In the genomic region with DNA sequence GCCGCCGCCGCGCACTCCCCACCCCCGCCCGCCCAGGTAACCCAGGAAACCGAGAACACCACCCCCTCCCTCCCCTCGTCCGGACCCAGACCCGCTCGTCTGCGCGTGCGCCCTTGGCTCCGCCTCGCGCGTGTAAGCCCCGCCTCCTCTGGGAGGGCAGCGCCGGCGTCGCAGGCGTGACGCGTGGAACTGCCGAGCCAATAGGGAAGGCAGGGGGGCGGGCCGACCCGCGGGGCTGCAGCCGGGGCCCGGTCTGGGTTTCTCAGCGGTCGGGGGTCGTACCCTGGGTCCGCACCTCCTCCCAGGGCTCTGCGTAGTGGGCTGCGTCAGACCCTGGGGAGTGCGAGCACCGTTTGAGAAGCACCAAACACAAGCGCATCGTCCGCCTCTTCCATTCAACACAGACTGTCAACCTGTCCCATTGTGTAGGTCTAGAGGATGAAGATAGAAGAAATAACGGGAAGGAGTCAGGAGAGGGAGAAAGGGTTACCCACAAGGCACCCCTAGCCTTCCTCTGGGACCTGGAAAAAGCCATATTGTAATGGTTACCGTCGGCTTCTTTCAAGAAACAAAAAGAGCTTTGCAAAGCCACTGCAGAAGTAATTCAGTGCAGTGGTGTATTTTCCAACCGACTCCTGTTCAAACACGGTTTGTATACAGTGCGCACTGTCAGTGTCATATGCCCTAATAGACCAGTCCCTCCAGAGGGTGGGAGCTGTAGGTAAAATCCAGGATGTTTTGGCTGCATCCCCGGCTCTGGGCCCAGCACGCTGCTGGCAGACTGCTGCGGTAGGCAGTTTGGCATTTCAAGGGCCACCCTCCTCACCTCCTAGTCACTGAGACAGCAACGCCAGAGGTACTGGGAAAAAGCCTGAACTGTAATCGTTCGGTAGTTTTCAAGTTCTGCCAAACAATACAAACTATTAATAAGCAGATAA, we compare ENCODE assay signal across 8 cellular contexts. TPM values are rescaled to one million over a fixed set of nuclear protein-coding genes. Genes with fewer than 3 reads are reported as not detected.
DNase-seq lines count a peak whose midpoint lies in the region; ATAC-seq and TF ChIP-seq lines count a peak whose summit lies in the region.

No MANE protein-coding gene starts in this region.

- no peaks in the 10 kb centered on the region for H3K27me3 ChIP-seq in adipocyte (replicated peaks; ENCODE audit: control insufficient read depth, insufficient read depth, low read length)
- H3K27me3 ChIP-seq in heart left ventricle, result no peaks in the 10 kb centered on the region

- no peaks in the 10 kb centered on the region for H3K9me3 Mint-ChIP-seq in type B pancreatic cell

- ATAC-seq in HG02763 (IDR thresholded peaks at IDR 0.05; ENCODE audit: unreplicated experiment), result peak; percentile 75
- ATAC-seq in heart left ventricle, result peak; percentile 94 to 99 (median 98)

- H3K27ac Mint-ChIP-seq in type B pancreatic cell, result peak overlapping the region; percentile 88

- peak overlapping the region; percentile 72 for H3K4me3 ChIP-seq in GM12875 (ENCODE audit: low read depth, low read length)
- H3K4me3 ChIP-seq in adipocyte (ENCODE audit: low read length), result peak overlapping the region; percentile 93
- H3K4me3 ChIP-seq in heart left ventricle, result peak overlapping the region; percentile 76 to 99 (median 93)

- WGBS in heart left ventricle, 4 donors, result 1 to 5% (median 2%) methylated on average over 19 to 56 of the region's 56 CpGs

- H3K4me3 Mint-ChIP-seq in type B pancreatic cell, result peak overlapping the region; percentile 98

- H3K9ac ChIP-seq in adipocyte (ENCODE audit: low read length), result peak overlapping the region; percentile 94

- H3K4me1 ChIP-seq in adipocyte (ENCODE audit: control insufficient read depth, insufficient read depth, low read length) (peaks cover 26% of the 10 kb centered on the region), heart left ventricle (peaks cover 0 to 47% (median 22%) of the 10 kb centered on the region in 12 donors)

- H3K4me1 Mint-ChIP-seq in type B pancreatic cell (ENCODE audit: unreplicated experiment), result peaks cover 11% of the 10 kb centered on the region

- no peak for TF ChIP-seq CTCF in GM12875 (IDR thresholded peaks at IDR 0.05; ENCODE audit: borderline replicate concordance, insufficient read depth, low read depth, low read length)
- TF ChIP-seq CTCF in heart left ventricle (IDR thresholded peaks at IDR 0.05), result no peak
- no peak for TF ChIP-seq CTCF in type B pancreatic cell (conservative IDR thresholded peaks at IDR 0.05)

- H3K36me3 ChIP-seq in adipocyte (ENCODE audit: control insufficient read depth, insufficient read depth, low read length, severe bottlenecking) (no peaks in the 10 kb centered on the region), heart left ventricle (no peaks in the 10 kb centered on the region)

- H3K9me3 ChIP-seq in adipocyte (ENCODE audit: control insufficient read depth, low read length) (no peaks in the 10 kb centered on the region), heart left ventricle (no peaks in the 10 kb centered on the region)

- no peaks in the 10 kb centered on the region for H3K36me3 Mint-ChIP-seq in type B pancreatic cell

- intact Hi-C loops in heart left ventricle (cut with DNase I), result loop anchor here in 6 of 10 donors (1.0 to 10.0 kb wide), 6 partner anchors 50 to 362 kb away; partner anchors contain the start of genes B3GALNT2 (in 2 of the 6) and NID1 (in 1 of the 6)

- peak; percentile 20 to 90 for TF ChIP-seq POLR2A in heart left ventricle (IDR thresholded peaks at IDR 0.05)

- DNase-seq in NCI-H1417 treated with DMSO at 0.1 percent for 48 hours (lab: John Stamatoyannopoulos, UW), result peak; percentile 64
- peak; percentile 54 to 74 for DNase-seq in SW 1271 (lab: John Stamatoyannopoulos, UW)
- DNase-seq in adipocyte (ENCODE audit: low read depth), result peak; percentile 98
- DNase-seq in heart left ventricle, result peak; percentile 95 to 99 (median 96)
- DNase-seq in pons (ENCODE audit: low spot score), result peak; percentile 97
- peak; percentile 99 for DNase-seq in type B pancreatic cell (ENCODE audit: extremely low spot score, unreplicated experiment)

- peaks cover 15% of the 10 kb centered on the region for H3K27me3 Mint-ChIP-seq in type B pancreatic cell

- peak overlapping the region; percentile 83 to 98 (median 94) for H3K27ac ChIP-seq in heart left ventricle

RNA-seq across cellular contexts. Expression of gene LYST, which starts 0.5 kb away (rescaled TPM):
- 10 to 100 TPM in 6 of 9 donors, 1 to 10 TPM in 3; 6.9 to 22.5 (median 12.0) TPM for total RNA-seq in heart left ventricle
- polyA plus RNA-seq in heart left ventricle, result 1 to 10 TPM; 3.4 to 4.0 TPM
- 9.1 and 9.7 TPM in 2 replicates for total RNA-seq in type B pancreatic cell (ENCODE audit: low replicate concordance)

Comparison
In these comparisons a context has a peak if more than half of its experiments do, and no peak if none do; other contexts are left out.
1. Peak in every context shown above with its lines: DNase-seq, ATAC-seq, H3K4me3 ChIP-seq and H3K27ac ChIP-seq.